ENCODE assay signal across 1 cellular context in the genomic region with DNA sequence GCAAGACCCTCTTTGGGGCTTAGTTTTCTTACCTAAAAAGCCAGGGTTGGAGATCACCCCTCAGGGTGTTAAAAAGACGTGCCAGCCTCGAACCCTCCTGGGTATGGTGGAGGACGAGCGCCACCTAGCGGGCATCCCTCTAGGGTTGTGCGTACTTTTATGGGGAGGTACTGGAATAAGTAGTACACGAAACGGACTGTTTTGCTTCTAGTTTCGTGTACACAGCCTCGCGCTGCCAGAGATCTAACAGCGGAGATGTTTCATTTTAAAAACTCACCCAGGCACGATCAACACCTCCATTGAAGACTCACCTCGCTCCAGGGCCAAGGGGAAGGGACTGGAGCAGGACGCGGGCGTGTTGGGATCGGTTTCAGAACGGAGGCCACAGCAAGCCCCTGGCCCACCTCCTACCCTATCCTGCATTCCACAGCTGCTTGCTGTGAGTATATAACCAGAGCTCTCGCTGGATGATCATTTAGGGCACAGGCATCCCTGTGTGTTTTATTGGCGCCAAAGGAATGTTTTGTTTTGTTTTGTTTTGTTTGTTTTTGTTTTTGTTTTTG.
TF ChIP-seq lines count a peak whose summit lies in the region.

No MANE protein-coding gene starts in this region.

TF ChIP-seq in HepG2, 621 proteins besides CTCF, POLR2A, EP300 and RAD21 (continued from another document and continues in another):
- TF ChIP-seq KMT2B (CRISPR knock-in tag; IDR thresholded peaks at IDR 0.05) (0 out of 2 replicates have a peak, but pooled peaks have one; percentile 2), PCBP1 (IDR thresholded peaks at IDR 0.05; ENCODE audit: borderline replicate concordance, low read depth, low read length) (no peak), MTA1 (CRISPR knock-in tag; IDR thresholded peaks at IDR 0.05; ENCODE audit: borderline replicate concordance) (no peak), ZNF24 (IDR thresholded peaks at IDR 0.05) (no peak), ZNF776 (CRISPR knock-in tag; IDR thresholded peaks at IDR 0.05) (no peak), CBX5 (CRISPR knock-in tag; IDR thresholded peaks at IDR 0.05; ENCODE audit: borderline replicate concordance) (peak; percentile 25; the same call in 1 of the 2 replicates), PHF5A (CRISPR knock-in tag; IDR thresholded peaks at IDR 0.05; ENCODE audit: low read depth, unreplicated experiment) (no peak), ZBTB33 (CRISPR knock-in tag; IDR thresholded peaks at IDR 0.05) (0 out of 2 replicates have a peak, but pooled peaks have one; percentile 32), KDM2A (CRISPR knock-in tag; IDR thresholded peaks at IDR 0.05; ENCODE audit: borderline replicate concordance, low read depth) (peak; percentile 64; the same call in 1 of the 2 replicates), GTF3A (CRISPR knock-in tag; conservative IDR thresholded peaks at IDR 0.05) (no peak), ZBTB38 (CRISPR knock-in tag; IDR thresholded peaks at IDR 0.05) (no peak), ZFP82 (CRISPR knock-in tag; IDR thresholded peaks at IDR 0.05; ENCODE audit: borderline replicate concordance) (no peak), NR2F6 (IDR thresholded peaks at IDR 0.05) (no peak), NR2F6 (CRISPR knock-in tag; IDR thresholded peaks at IDR 0.05) (no peak), TAF1 (CRISPR knock-in tag; IDR thresholded peaks at IDR 0.05) (no peak), ZNF678 (CRISPR knock-in tag; IDR thresholded peaks at IDR 0.05) (no peak), ZNF850 (CRISPR knock-in tag; conservative IDR thresholded peaks at IDR 0.05) (no peak), MAFK (conservative IDR thresholded peaks at IDR 0.05 in 1 of 2, IDR thresholded peaks at IDR 0.05 in 1 of 2; ENCODE audit: low read length in 2 of 2) (no peak), GMEB1 (CRISPR knock-in tag; IDR thresholded peaks at IDR 0.05; ENCODE audit: borderline replicate concordance) (no peak), KDM4B (CRISPR knock-in tag; IDR thresholded peaks at IDR 0.05) (no peak), ZNF710 (CRISPR knock-in tag; IDR thresholded peaks at IDR 0.05; ENCODE audit: borderline replicate concordance) (no peak), ZFP41 (CRISPR knock-in tag; IDR thresholded peaks at IDR 0.05; ENCODE audit: borderline replicate concordance) (no peak), ELF3 (CRISPR knock-in tag; IDR thresholded peaks at IDR 0.05) (0 out of 2 replicates have a peak, but pooled peaks have one; percentile 15), FOXK2 (IDR thresholded peaks at IDR 0.05) (no peak), ZBTB8A (CRISPR knock-in tag; IDR thresholded peaks at IDR 0.05; ENCODE audit: borderline replicate concordance, low read depth) (no peak), BCL6 (CRISPR knock-in tag; IDR thresholded peaks at IDR 0.05) (no peak), NBN (conservative IDR thresholded peaks at IDR 0.05) (no peak), ZBTB39 (CRISPR knock-in tag; IDR thresholded peaks at IDR 0.05) (no peak), THRA (CRISPR knock-in tag; IDR thresholded peaks at IDR 0.05; ENCODE audit: borderline replicate concordance) (no peak), STAG1 (CRISPR knock-in tag; IDR thresholded peaks at IDR 0.05) (peak; percentile 99), FIP1L1 (IDR thresholded peaks at IDR 0.05; ENCODE audit: borderline replicate concordance, insufficient read depth, low read depth, low read length) (no peak), ZSCAN31 (CRISPR knock-in tag; IDR thresholded peaks at IDR 0.05; ENCODE audit: low read depth) (0 out of 2 replicates have a peak, but pooled peaks have one; percentile 22), ISL2 (CRISPR knock-in tag; IDR thresholded peaks at IDR 0.05) (no peak), ZNF709 (CRISPR knock-in tag; IDR thresholded peaks at IDR 0.05) (no peak), ZNF547 (CRISPR knock-in tag; IDR thresholded peaks at IDR 0.05) (no peak), HIVEP1 (CRISPR knock-in tag; IDR thresholded peaks at IDR 0.05) (no peak), ZNF235 (CRISPR knock-in tag; IDR thresholded peaks at IDR 0.05; ENCODE audit: borderline replicate concordance) (no peak), ZNF839 (CRISPR knock-in tag; IDR thresholded peaks at IDR 0.05; ENCODE audit: borderline replicate concordance) (no peak), ZNF225 (CRISPR knock-in tag; IDR thresholded peaks at IDR 0.05) (no peak), SALL1 (CRISPR knock-in tag; IDR thresholded peaks at IDR 0.05) (peak; percentile 37), ZNF329 (CRISPR knock-in tag; IDR thresholded peaks at IDR 0.05; ENCODE audit: low read depth) (no peak), MTF2 (CRISPR knock-in tag; IDR thresholded peaks at IDR 0.05; ENCODE audit: borderline replicate concordance) (0 out of 2 replicates have a peak, but pooled peaks have one; percentile 56)
- TF ChIP-seq, protein P1, sequence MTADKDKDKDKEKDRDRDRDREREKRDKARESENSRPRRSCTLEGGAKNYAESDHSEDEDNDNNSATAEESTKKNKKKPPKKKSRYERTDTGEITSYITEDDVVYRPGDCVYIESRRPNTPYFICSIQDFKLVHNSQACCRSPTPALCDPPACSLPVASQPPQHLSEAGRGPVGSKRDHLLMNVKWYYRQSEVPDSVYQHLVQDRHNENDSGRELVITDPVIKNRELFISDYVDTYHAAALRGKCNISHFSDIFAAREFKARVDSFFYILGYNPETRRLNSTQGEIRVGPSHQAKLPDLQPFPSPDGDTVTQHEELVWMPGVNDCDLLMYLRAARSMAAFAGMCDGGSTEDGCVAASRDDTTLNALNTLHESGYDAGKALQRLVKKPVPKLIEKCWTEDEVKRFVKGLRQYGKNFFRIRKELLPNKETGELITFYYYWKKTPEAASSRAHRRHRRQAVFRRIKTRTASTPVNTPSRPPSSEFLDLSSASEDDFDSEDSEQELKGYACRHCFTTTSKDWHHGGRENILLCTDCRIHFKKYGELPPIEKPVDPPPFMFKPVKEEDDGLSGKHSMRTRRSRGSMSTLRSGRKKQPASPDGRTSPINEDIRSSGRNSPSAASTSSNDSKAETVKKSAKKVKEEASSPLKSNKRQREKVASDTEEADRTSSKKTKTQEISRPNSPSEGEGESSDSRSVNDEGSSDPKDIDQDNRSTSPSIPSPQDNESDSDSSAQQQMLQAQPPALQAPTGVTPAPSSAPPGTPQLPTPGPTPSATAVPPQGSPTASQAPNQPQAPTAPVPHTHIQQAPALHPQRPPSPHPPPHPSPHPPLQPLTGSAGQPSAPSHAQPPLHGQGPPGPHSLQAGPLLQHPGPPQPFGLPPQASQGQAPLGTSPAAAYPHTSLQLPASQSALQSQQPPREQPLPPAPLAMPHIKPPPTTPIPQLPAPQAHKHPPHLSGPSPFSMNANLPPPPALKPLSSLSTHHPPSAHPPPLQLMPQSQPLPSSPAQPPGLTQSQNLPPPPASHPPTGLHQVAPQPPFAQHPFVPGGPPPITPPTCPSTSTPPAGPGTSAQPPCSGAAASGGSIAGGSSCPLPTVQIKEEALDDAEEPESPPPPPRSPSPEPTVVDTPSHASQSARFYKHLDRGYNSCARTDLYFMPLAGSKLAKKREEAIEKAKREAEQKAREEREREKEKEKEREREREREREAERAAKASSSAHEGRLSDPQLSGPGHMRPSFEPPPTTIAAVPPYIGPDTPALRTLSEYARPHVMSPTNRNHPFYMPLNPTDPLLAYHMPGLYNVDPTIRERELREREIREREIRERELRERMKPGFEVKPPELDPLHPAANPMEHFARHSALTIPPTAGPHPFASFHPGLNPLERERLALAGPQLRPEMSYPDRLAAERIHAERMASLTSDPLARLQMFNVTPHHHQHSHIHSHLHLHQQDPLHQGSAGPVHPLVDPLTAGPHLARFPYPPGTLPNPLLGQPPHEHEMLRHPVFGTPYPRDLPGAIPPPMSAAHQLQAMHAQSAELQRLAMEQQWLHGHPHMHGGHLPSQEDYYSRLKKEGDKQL (CRISPR knock-in tag; IDR thresholded peaks at IDR 0.05; ENCODE audit: low read depth) = no peak
- TF ChIP-seq, protein P2, sequence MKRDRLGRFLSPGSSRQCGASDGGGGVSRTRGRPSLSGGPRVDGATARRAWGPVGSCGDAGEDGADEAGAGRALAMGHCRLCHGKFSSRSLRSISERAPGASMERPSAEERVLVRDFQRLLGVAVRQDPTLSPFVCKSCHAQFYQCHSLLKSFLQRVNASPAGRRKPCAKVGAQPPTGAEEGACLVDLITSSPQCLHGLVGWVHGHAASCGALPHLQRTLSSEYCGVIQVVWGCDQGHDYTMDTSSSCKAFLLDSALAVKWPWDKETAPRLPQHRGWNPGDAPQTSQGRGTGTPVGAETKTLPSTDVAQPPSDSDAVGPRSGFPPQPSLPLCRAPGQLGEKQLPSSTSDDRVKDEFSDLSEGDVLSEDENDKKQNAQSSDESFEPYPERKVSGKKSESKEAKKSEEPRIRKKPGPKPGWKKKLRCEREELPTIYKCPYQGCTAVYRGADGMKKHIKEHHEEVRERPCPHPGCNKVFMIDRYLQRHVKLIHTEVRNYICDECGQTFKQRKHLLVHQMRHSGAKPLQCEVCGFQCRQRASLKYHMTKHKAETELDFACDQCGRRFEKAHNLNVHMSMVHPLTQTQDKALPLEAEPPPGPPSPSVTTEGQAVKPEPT (CRISPR knock-in tag; IDR thresholded peaks at IDR 0.05; ENCODE audit: low read depth) = no peak
- TF ChIP-seq, protein P3, sequence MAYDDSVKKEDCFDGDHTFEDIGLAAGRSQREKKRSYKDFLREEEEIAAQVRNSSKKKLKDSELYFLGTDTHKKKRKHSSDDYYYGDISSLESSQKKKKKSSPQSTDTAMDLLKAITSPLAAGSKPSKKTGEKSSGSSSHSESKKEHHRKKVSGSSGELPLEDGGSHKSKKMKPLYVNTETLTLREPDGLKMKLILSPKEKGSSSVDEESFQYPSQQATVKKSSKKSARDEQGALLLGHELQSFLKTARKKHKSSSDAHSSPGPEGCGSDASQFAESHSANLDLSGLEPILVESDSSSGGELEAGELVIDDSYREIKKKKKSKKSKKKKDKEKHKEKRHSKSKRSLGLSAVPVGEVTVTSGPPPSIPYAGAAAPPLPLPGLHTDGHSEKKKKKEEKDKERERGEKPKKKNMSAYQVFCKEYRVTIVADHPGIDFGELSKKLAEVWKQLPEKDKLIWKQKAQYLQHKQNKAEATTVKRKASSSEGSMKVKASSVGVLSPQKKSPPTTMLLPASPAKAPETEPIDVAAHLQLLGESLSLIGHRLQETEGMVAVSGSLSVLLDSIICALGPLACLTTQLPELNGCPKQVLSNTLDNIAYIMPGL (CRISPR knock-in tag; IDR thresholded peaks at IDR 0.05; ENCODE audit: borderline replicate concordance in 1 of 2, low read depth in 1 of 2) = peak; percentile 51 to 71; a peak in 3 of 4 replicates
